Comparison of ENCODE assay signal across 37 cellular contexts in the genomic region with DNA sequence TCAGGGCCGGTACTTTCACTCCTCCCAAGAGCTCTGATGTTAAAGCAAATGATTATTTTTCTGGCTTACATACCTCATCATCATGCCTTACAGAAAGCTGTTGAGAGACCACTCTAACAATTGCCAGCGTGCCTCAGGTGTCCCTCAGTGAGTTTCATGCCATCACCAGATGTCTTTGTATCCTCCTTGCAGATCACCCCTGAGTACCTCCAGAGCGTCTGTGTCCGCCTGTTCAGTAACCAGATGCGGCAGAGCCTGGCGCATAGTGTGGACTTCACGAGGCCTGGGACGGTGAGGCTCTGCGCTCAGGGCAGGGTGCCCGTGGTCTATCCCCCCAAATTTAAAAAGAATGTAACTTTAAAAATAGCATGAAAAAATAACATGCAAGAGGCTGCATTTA. TPM values are rescaled to one million over a fixed set of nuclear protein-coding genes. Genes with fewer than 3 reads are reported as not detected.
DNase-seq lines count a peak whose midpoint lies in the region; ATAC-seq, FAIRE-seq and TF ChIP-seq lines count a peak whose summit lies in the region.
"Had no signal": no experiment of that assay in that cellular context is flagged by ENCODE, and none has a peak within 500 bp of the region (broad histone marks: within the 10 kb centered on the region; RNA-seq: fewer than 3 reads in every experiment).

No MANE protein-coding gene starts in this region.

- H4K91ac ChIP-seq in mesenchymal stem cell (ENCODE audit: low read length) = no peak overlapping the region

- peak overlapping the region in 1 of 2 experiments; percentile 11 for H3K18ac ChIP-seq in mesenchymal stem cell (ENCODE audit: low read depth in 1 of 2, low read length in 2 of 2)

- no peak for TF ChIP-seq POLR2A in GM12892 (IDR thresholded peaks at IDR 0.05; ENCODE audit: low read depth, low read length)

- H2AFZ ChIP-seq in GM23338 (no peak overlapping the region), mesenchymal stem cell (ENCODE audit: low read depth, low read length) (no peak overlapping the region)

- H3K79me1 ChIP-seq in mesenchymal stem cell (replicated peaks; ENCODE audit: low read length, poor library complexity, severe bottlenecking) = peaks cover 15% of the 10 kb centered on the region

- 0 out of 2 replicates have a peak, but pooled peaks cover under 1% of the 10 kb centered on the region for H3F3A ChIP-seq in GM23338 (replicated peaks; ENCODE audit: low read depth)

- no peak overlapping the region for H3K4ac ChIP-seq in mesenchymal stem cell (ENCODE audit: low read depth in 1 of 2, low read length in 2 of 2)

- H2BK120ac ChIP-seq in mesenchymal stem cell (ENCODE audit: low read depth, low read length) = no peak overlapping the region

- peaks cover 25% of the 10 kb centered on the region for H3K36me3 Mint-ChIP-seq in GM23338 (ENCODE audit: low read depth)
- peaks cover 53% of the 10 kb centered on the region for H3K36me3 Mint-ChIP-seq in nephron progenitor cell (ENCODE audit: low read depth)
- H3K36me3 Mint-ChIP-seq in activated T-helper 17 cell treated with anti-CD3 and anti-CD28 coated beads, Interleukin-2, amount 50 U/mL, for 72 hours (ENCODE audit: low read depth) = no peaks in the 10 kb centered on the region
- H3K36me3 Mint-ChIP-seq: CD14-positive monocyte; CD4-positive, alpha-beta memory T cell; CD4-positive, CD25-positive, alpha-beta regulatory T cell; CD8-positive, alpha-beta memory T cell; CD8-positive, alpha-beta T cell had no signal

- H4K20me1 ChIP-seq in GM23338 (replicated peaks; ENCODE audit: insufficient read depth) = no peaks in the 10 kb centered on the region; the same call in 1 of the 2 replicates
- H4K20me1 ChIP-seq: BLaER1; BLaER1 treated with 17β-estradiol and CSF1 and Interleukin-3, amounts not matched to agents 10 nM and 100 nM had no signal

- TF ChIP-seq CTCF in GM23338 (conservative IDR thresholded peaks at IDR 0.05; ENCODE audit: low read depth in 2 of 2) (no peak), nephron progenitor cell (IDR thresholded peaks at IDR 0.05) (no peak)

- H3K4me1 ChIP-seq in GM23338 (ENCODE audit: insufficient read depth) = no peaks in the 10 kb centered on the region
- peaks cover 2% of the 10 kb centered on the region for H3K4me1 ChIP-seq in mesenchymal stem cell (ENCODE audit: control insufficient read depth, insufficient read depth, low read depth, low read length)
- H3K4me1 ChIP-seq: A549, Caco-2 had no signal

- H3K9me3 ChIP-seq in mesenchymal stem cell (ENCODE audit: control insufficient read depth, low read length) = no peaks in the 10 kb centered on the region
- H3K9me3 ChIP-seq: A549; BE2C; BLaER1; BLaER1 treated with 17β-estradiol and CSF1 and Interleukin-3, amounts not matched to agents 10 nM and 100 nM; Caco-2 had no signal

- no peak for FAIRE-seq in GM12892 (lab: Jason Lieb, UNC)
- FAIRE-seq: A204.1, A549, D721Med had no signal

- H3K27me3 ChIP-seq in GM23338 (ENCODE audit: insufficient read depth) = no peaks in the 10 kb centered on the region
- H3K27me3 ChIP-seq in mesenchymal stem cell (ENCODE audit: control insufficient read depth in 1 of 2, insufficient read depth in 1 of 2, low read length in 2 of 2) = no peaks in the 10 kb centered on the region
- H3K27me3 ChIP-seq: BE2C; BLaER1; BLaER1 treated with 17β-estradiol and CSF1 and Interleukin-3, amounts not matched to agents 10 nM and 100 nM had no signal

- H3K4me3 Mint-ChIP-seq in GM23338 (no peak overlapping the region), nephron progenitor cell (no peak overlapping the region)
- no peak overlapping the region for H3K4me3 Mint-ChIP-seq in activated T-helper 17 cell treated with anti-CD3 and anti-CD28 coated beads, Interleukin-2, amount 50 U/mL, for 72 hours
- H3K4me3 Mint-ChIP-seq: B cell; CD14-positive monocyte; CD4-positive, alpha-beta memory T cell; CD4-positive, alpha-beta T cell; CD4-positive, CD25-positive, alpha-beta regulatory T cell; CD8-positive, alpha-beta memory T cell; CD8-positive, alpha-beta T cell had no signal

- H3K27ac ChIP-seq in GM23338 (ENCODE audit: low read depth) (no peak overlapping the region), mesenchymal stem cell (ENCODE audit: low read length, poor library complexity, severe bottlenecking) (no peak overlapping the region)
- H3K27ac ChIP-seq: 22Rv1, A549, BLaER1, C4-2B had no signal

- H3K4me3 ChIP-seq in GM23338 (no peak overlapping the region), mesenchymal stem cell (ENCODE audit: insufficient read depth in 1 of 2, low read depth in 1 of 2, low read length in 2 of 2) (no peak overlapping the region)
- H3K4me3 ChIP-seq: A549; BLaER1; BLaER1 treated with 17β-estradiol and CSF1 and Interleukin-3, amounts not matched to agents 10 nM and 100 nM had no signal

- H3K4me1 Mint-ChIP-seq in GM23338 (peaks cover 2% of the 10 kb centered on the region; the same call in 2 of the 3 replicates), nephron progenitor cell (peaks cover 11% of the 10 kb centered on the region)
- no peaks in the 10 kb centered on the region for H3K4me1 Mint-ChIP-seq in activated T-helper 17 cell treated with anti-CD3 and anti-CD28 coated beads, Interleukin-2, amount 50 U/mL, for 72 hours
- H3K4me1 Mint-ChIP-seq: B cell; CD4-positive, alpha-beta memory T cell; CD4-positive, CD25-positive, alpha-beta regulatory T cell; CD8-positive, alpha-beta memory T cell had no signal

- ATAC-seq in GM23338 (no peak), GM19467 (IDR thresholded peaks at IDR 0.05; ENCODE audit: unreplicated experiment) (no peak)
- ATAC-seq in activated T-helper 17 cell treated with anti-CD3 and anti-CD28 coated beads, Interleukin-2, amount 50 U/mL, for 72 hours (replicated peaks) = no peak
- ATAC-seq: A549; CD8-positive, alpha-beta T cell had no signal

- 98% methylated on average over 7 of the region's 10 CpGs for WGBS in mesenchymal stem cell

- H3K14ac ChIP-seq in mesenchymal stem cell (ENCODE audit: low read length in 2 of 2) = no peak overlapping the region

- H2BK12ac ChIP-seq in mesenchymal stem cell (ENCODE audit: low read length in 2 of 2) = no peak overlapping the region

- H3K79me2 ChIP-seq in GM23338 (replicated peaks; ENCODE audit: insufficient read depth) = no peaks in the 10 kb centered on the region

- no peak overlapping the region for H2BK5ac ChIP-seq in mesenchymal stem cell (ENCODE audit: low read depth, low read length, poor library complexity, severe bottlenecking)

- H2BK15ac ChIP-seq in mesenchymal stem cell (ENCODE audit: low read depth, poor library complexity, severe bottlenecking) = no peak overlapping the region

- H2AK5ac ChIP-seq in mesenchymal stem cell (ENCODE audit: low read length, severe bottlenecking) = no peak overlapping the region

- H3K27me3 Mint-ChIP-seq in GM23338 (ENCODE audit: insufficient read depth, low read depth, poor library complexity) (peaks cover 2% of the 10 kb centered on the region), nephron progenitor cell (ENCODE audit: low read depth, poor library complexity) (peaks cover 4% of the 10 kb centered on the region)
- no peaks in the 10 kb centered on the region for H3K27me3 Mint-ChIP-seq in activated T-helper 17 cell treated with anti-CD3 and anti-CD28 coated beads, Interleukin-2, amount 50 U/mL, for 72 hours
- H3K27me3 Mint-ChIP-seq: B cell; CD4-positive, alpha-beta T cell had no signal

- peak overlapping the region; percentile 20; the same call in 1 of the 2 replicates for H3K27ac Mint-ChIP-seq in GM23338
- peak overlapping the region; percentile 61 for H3K27ac Mint-ChIP-seq in nephron progenitor cell
- H3K27ac Mint-ChIP-seq in activated T-helper 17 cell treated with anti-CD3 and anti-CD28 coated beads, Interleukin-2, amount 50 U/mL, for 72 hours = no peak overlapping the region
- H3K27ac Mint-ChIP-seq: B cell; CD14-positive monocyte; CD4-positive, alpha-beta memory T cell; CD4-positive, alpha-beta T cell; CD4-positive, CD25-positive, alpha-beta regulatory T cell; CD8-positive, alpha-beta memory T cell; CD8-positive, alpha-beta T cell had no signal

- no peak overlapping the region for H3K4me2 ChIP-seq in GM23338
- H3K4me2 ChIP-seq in mesenchymal stem cell (ENCODE audit: low read length, poor library complexity, severe bottlenecking) = no peak overlapping the region
- H3K4me2 ChIP-seq: A549, BLaER1 had no signal

- peak overlapping the region; percentile 12 for H4K8ac ChIP-seq in mesenchymal stem cell (ENCODE audit: low read length)

- no peaks in the 10 kb centered on the region for H3K9me2 ChIP-seq in GM23338 (ENCODE audit: insufficient read depth)

- no peak overlapping the region for H3K23ac ChIP-seq in mesenchymal stem cell (ENCODE audit: low read length in 2 of 2)

- no peak for DNase-seq in GM23338 (ENCODE audit: low spot score)
- no peak for DNase-seq in mesenchymal stem cell
- peak; percentile 74 for DNase-seq in mesenteric fat pad (ENCODE audit: low spot score)
- DNase-seq in nephron progenitor cell = no peak
- DNase-seq in GM12892 (ENCODE audit: insufficient read length) = no peak
- no peak for DNase-seq in germinal center (ENCODE audit: low spot score)
- DNase-seq: 8988T; ACHN; AML-193; BE2C; C1 segment of cervical spinal cord; Caco-2; Calu3; CD4-positive, alpha-beta memory T cell; CD4-positive, alpha-beta T cell; CD4-positive, CD25-positive, alpha-beta regulatory T cell; CD8-positive, alpha-beta memory T cell; CD8-positive, alpha-beta T cell; COR-L47; DMS 273 treated with DMSO at 0.1 percent for 48 hours; DMS153; DMS53; DMS79; DMS79 treated with DMSO at 0.1 percent for 48 hours; DND-41; EL had no signal

- no peak overlapping the region for H3K9ac ChIP-seq in mesenchymal stem cell (ENCODE audit: low read length)
- H3K9ac ChIP-seq: BLaER1 had no signal

- H3K9me3 Mint-ChIP-seq in GM23338 (no peaks in the 10 kb centered on the region), nephron progenitor cell (no peaks in the 10 kb centered on the region)
- H3K9me3 Mint-ChIP-seq in activated T-helper 17 cell treated with anti-CD3 and anti-CD28 coated beads, Interleukin-2, amount 50 U/mL, for 72 hours = no peaks in the 10 kb centered on the region
- H3K9me3 Mint-ChIP-seq: CD14-positive monocyte; CD4-positive, alpha-beta memory T cell; CD4-positive, alpha-beta T cell; CD4-positive, CD25-positive, alpha-beta regulatory T cell; CD8-positive, alpha-beta memory T cell; CD8-positive, alpha-beta T cell had no signal

- peaks cover 9% of the 10 kb centered on the region; the same call in 1 of the 2 replicates for H3K36me3 ChIP-seq in GM23338 (ENCODE audit: insufficient read depth)
- H3K36me3 ChIP-seq in mesenchymal stem cell (ENCODE audit: control insufficient read depth in 1 of 2, insufficient read depth in 2 of 2, low read depth in 1 of 2, low read length in 2 of 2) = peaks cover 53 to 93% of the 10 kb centered on the region in 2 experiments
- H3K36me3 ChIP-seq: BLaER1; BLaER1 treated with 17β-estradiol and CSF1 and Interleukin-3, amounts not matched to agents 10 nM and 100 nM had no signal

RNA-seq across cellular contexts. Expression of gene ARMC9, which starts 41.3 kb away (rescaled TPM):
- 56.0 and 63.6 TPM in 2 replicates for total RNA-seq in GM23338 (2014; rRNA removed; shearing (Covaris generic))
- 24.4 and 29.2 TPM in 2 replicates for polyA plus RNA-seq in GM23338 (2016; fragmentation: Nextera tagmentation; extraction: Ambion mirVana)
- 200 TPM for polyA plus RNA-seq in mesenchymal stem cell (2013, experiment 1 of 2)
- polyA plus RNA-seq in mesenchymal stem cell (2013, experiment 2 of 2) = 202 TPM
- total RNA-seq in mesenteric fat pad = 11.8 TPM
- 9.8 TPM for polyA plus RNA-seq in GM12892 (2012; ENCODE audit: missing spikeins)
- 1 to 10 TPM; 1.6 to 2.0 TPM for total RNA-seq in activated T-helper 17 cell treated with anti-CD3 and anti-CD28 coated beads, Interleukin-2, amount 50 U/mL, for 72 hours
